Comparison of ENCODE assay signal across 1 cellular context in the genomic region with DNA sequence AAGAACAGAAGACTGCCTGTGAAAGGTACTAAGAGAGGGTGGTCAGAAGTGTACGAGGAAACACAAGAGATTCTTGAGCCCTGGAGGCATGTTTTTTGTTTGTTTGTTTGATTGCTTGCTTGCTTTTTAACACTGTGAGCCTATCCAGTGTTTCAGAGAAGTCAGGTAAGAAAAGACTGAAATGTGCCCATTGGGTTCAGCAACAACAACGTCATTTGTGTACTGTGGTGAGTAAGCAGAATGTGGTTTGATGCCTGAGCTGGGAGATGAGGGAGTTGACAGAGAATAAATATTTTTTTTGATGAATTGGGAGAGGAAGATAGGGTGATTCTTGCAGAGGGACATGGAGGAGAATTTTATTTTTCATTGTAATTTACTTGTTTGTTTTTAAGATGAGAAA.
TF ChIP-seq lines count a peak whose summit lies in the region.

No MANE protein-coding gene starts in this region.

TF ChIP-seq in K562, 482 proteins besides CTCF, POLR2A, EP300 and RAD21 (continued from another document and continues in another):
- peak; percentile 38; the same call in 1 of the 2 replicates for TF ChIP-seq MAFF (IDR thresholded peaks at IDR 0.05; ENCODE audit: low read length)
- no peak for TF ChIP-seq ATF1 (CRISPR knock-in tag; IDR thresholded peaks at IDR 0.05)
- TF ChIP-seq ATF1 (tag; IDR thresholded peaks at IDR 0.05), result peak; percentile 63
- TF ChIP-seq, protein P1, sequence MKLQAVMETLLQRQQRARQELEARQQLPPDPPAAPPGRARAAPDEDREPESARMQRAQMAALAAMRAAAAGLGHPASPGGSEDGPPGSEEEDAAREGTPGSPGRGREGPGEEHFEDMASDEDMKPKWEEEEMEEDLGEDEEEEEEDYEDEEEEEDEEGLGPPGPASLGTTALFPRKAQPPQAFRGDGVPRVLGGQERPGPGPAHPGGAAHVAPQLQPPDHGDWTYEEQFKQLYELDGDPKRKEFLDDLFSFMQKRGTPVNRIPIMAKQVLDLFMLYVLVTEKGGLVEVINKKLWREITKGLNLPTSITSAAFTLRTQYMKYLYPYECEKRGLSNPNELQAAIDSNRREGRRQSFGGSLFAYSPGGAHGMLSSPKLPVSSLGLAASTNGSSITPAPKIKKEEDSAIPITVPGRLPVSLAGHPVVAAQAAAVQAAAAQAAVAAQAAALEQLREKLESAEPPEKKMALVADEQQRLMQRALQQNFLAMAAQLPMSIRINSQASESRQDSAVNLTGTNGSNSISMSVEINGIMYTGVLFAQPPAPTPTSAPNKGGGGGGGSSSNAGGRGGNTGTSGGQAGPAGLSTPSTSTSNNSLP (IDR thresholded peaks at IDR 0.05; ENCODE audit: borderline replicate concordance, low read depth, low read length), result no peak
- TF ChIP-seq ZBTB7A (IDR thresholded peaks at IDR 0.05; ENCODE audit: borderline replicate concordance, control insufficient read depth, low read depth, low read length), result no peak
- TF ChIP-seq FOSL1 (tag; conservative IDR thresholded peaks at IDR 0.05), result 0 out of 2 replicates have a peak, but pooled peaks have one; percentile 13
- TF ChIP-seq JUND (IDR thresholded peaks at IDR 0.05; ENCODE audit: borderline replicate concordance, low read depth, low read length), result no peak
- TF ChIP-seq JUND (tag; IDR thresholded peaks at IDR 0.05; ENCODE audit: borderline replicate concordance, low read depth, low read length), result no peak; the same call in 2 of the 3 replicates
- no peak for TF ChIP-seq ZNF431 (CRISPR knock-in tag; IDR thresholded peaks at IDR 0.05)
- TF ChIP-seq RFX7 (CRISPR knock-in tag; IDR thresholded peaks at IDR 0.05), result no peak
- peak; percentile 48; the same call in 1 of the 2 replicates for TF ChIP-seq MAFK (IDR thresholded peaks at IDR 0.05; ENCODE audit: low read length)
- TF ChIP-seq ZNF507 (tag; conservative IDR thresholded peaks at IDR 0.05), result no peak
- no peak for TF ChIP-seq CEBPB (tag; IDR thresholded peaks at IDR 0.05)
- TF ChIP-seq, protein P2, sequence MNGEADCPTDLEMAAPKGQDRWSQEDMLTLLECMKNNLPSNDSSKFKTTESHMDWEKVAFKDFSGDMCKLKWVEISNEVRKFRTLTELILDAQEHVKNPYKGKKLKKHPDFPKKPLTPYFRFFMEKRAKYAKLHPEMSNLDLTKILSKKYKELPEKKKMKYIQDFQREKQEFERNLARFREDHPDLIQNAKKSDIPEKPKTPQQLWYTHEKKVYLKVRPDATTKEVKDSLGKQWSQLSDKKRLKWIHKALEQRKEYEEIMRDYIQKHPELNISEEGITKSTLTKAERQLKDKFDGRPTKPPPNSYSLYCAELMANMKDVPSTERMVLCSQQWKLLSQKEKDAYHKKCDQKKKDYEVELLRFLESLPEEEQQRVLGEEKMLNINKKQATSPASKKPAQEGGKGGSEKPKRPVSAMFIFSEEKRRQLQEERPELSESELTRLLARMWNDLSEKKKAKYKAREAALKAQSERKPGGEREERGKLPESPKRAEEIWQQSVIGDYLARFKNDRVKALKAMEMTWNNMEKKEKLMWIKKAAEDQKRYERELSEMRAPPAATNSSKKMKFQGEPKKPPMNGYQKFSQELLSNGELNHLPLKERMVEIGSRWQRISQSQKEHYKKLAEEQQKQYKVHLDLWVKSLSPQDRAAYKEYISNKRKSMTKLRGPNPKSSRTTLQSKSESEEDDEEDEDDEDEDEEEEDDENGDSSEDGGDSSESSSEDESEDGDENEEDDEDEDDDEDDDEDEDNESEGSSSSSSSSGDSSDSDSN (IDR thresholded peaks at IDR 0.05; ENCODE audit: borderline replicate concordance in 1 of 2, low read depth in 2 of 2, low read length in 2 of 2), result no peak
- peak; percentile 86 for TF ChIP-seq NFE2 (IDR thresholded peaks at IDR 0.05; ENCODE audit: low read depth)
- TF ChIP-seq, protein P3, sequence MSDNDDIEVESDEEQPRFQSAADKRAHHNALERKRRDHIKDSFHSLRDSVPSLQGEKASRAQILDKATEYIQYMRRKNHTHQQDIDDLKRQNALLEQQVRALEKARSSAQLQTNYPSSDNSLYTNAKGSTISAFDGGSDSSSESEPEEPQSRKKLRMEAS (CRISPR knock-in tag; IDR thresholded peaks at IDR 0.05), result no peak
- no peak for TF ChIP-seq IFI16 (CRISPR knock-in tag; IDR thresholded peaks at IDR 0.05)
- TF ChIP-seq XRCC3 (IDR thresholded peaks at IDR 0.05), result no peak
- no peak for TF ChIP-seq SMARCA5 (IDR thresholded peaks at IDR 0.05)
- TF ChIP-seq ETV5 (CRISPR knock-in tag; IDR thresholded peaks at IDR 0.05; ENCODE audit: low read depth), result no peak
- no peak for TF ChIP-seq TAF7 (tag; IDR thresholded peaks at IDR 0.05)
- TF ChIP-seq ZNF584 (CRISPR knock-in tag; IDR thresholded peaks at IDR 0.05; ENCODE audit: low read depth), result no peak
- 0 out of 2 replicates have a peak, but pooled peaks have one; percentile 19 for TF ChIP-seq DPF2 (IDR thresholded peaks at IDR 0.05)
- TF ChIP-seq PHF8 (IDR thresholded peaks at IDR 0.05; ENCODE audit: borderline replicate concordance, low read length), result no peak
- TF ChIP-seq, protein P4, sequence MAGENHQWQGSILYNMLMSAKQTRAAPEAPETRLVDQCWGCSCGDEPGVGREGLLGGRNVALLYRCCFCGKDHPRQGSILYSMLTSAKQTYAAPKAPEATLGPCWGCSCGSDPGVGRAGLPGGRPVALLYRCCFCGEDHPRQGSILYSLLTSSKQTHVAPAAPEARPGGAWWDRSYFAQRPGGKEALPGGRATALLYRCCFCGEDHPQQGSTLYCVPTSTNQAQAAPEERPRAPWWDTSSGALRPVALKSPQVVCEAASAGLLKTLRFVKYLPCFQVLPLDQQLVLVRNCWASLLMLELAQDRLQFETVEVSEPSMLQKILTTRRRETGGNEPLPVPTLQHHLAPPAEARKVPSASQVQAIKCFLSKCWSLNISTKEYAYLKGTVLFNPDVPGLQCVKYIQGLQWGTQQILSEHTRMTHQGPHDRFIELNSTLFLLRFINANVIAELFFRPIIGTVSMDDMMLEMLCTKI (IDR thresholded peaks at IDR 0.05; ENCODE audit: partially characterized antibody), result no peak
- TF ChIP-seq TCF7L2 (IDR thresholded peaks at IDR 0.05; ENCODE audit: low read depth, low read length), result no peak
- TF ChIP-seq ARID1B (IDR thresholded peaks at IDR 0.05), result no peak
- no peak for TF ChIP-seq CHCHD3 (CRISPR knock-in tag; IDR thresholded peaks at IDR 0.05)
- TF ChIP-seq, protein P5, sequence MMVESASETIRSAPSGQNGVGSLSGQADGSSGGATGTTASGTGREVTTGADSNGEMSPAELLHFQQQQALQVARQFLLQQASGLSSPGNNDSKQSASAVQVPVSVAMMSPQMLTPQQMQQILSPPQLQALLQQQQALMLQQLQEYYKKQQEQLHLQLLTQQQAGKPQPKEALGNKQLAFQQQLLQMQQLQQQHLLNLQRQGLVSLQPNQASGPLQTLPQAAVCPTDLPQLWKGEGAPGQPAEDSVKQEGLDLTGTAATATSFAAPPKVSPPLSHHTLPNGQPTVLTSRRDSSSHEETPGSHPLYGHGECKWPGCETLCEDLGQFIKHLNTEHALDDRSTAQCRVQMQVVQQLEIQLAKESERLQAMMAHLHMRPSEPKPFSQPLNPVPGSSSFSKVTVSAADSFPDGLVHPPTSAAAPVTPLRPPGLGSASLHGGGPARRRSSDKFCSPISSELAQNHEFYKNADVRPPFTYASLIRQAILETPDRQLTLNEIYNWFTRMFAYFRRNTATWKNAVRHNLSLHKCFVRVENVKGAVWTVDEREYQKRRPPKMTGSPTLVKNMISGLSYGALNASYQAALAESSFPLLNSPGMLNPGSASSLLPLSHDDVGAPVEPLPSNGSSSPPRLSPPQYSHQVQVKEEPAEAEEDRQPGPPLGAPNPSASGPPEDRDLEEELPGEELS (CRISPR knock-in tag; IDR thresholded peaks at IDR 0.05; ENCODE audit: borderline replicate concordance), result no peak
- TF ChIP-seq, protein P6, sequence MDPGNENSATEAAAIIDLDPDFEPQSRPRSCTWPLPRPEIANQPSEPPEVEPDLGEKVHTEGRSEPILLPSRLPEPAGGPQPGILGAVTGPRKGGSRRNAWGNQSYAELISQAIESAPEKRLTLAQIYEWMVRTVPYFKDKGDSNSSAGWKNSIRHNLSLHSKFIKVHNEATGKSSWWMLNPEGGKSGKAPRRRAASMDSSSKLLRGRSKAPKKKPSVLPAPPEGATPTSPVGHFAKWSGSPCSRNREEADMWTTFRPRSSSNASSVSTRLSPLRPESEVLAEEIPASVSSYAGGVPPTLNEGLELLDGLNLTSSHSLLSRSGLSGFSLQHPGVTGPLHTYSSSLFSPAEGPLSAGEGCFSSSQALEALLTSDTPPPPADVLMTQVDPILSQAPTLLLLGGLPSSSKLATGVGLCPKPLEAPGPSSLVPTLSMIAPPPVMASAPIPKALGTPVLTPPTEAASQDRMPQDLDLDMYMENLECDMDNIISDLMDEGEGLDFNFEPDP (CRISPR knock-in tag; IDR thresholded peaks at IDR 0.05), result no peak
- TF ChIP-seq, protein P7, sequence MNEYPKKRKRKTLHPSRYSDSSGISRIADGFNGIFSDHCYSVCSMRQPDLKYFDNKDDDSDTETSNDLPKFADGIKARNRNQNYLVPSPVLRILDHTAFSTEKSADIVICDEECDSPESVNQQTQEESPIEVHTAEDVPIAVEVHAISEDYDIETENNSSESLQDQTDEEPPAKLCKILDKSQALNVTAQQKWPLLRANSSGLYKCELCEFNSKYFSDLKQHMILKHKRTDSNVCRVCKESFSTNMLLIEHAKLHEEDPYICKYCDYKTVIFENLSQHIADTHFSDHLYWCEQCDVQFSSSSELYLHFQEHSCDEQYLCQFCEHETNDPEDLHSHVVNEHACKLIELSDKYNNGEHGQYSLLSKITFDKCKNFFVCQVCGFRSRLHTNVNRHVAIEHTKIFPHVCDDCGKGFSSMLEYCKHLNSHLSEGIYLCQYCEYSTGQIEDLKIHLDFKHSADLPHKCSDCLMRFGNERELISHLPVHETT (CRISPR knock-in tag; conservative IDR thresholded peaks at IDR 0.05 in 1 of 2, IDR thresholded peaks at IDR 0.05 in 1 of 2), result no peak
- TF ChIP-seq SMAD3 (CRISPR knock-in tag; conservative IDR thresholded peaks at IDR 0.05), result no peak
- peak; percentile 58 for TF ChIP-seq ATF7 (IDR thresholded peaks at IDR 0.05)
- TF ChIP-seq SMARCE1 (IDR thresholded peaks at IDR 0.05), result no peak
- TF ChIP-seq, protein P8, sequence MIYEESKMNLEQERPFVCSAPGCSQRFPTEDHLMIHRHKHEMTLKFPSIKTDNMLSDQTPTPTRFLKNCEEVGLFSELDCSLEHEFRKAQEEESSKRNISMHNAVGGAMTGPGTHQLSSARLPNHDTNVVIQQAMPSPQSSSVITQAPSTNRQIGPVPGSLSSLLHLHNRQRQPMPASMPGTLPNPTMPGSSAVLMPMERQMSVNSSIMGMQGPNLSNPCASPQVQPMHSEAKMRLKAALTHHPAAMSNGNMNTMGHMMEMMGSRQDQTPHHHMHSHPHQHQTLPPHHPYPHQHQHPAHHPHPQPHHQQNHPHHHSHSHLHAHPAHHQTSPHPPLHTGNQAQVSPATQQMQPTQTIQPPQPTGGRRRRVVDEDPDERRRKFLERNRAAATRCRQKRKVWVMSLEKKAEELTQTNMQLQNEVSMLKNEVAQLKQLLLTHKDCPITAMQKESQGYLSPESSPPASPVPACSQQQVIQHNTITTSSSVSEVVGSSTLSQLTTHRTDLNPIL (CRISPR knock-in tag; IDR thresholded peaks at IDR 0.05), result no peak
- TF ChIP-seq GABPB2 (CRISPR knock-in tag; conservative IDR thresholded peaks at IDR 0.05), result no peak
- peak; percentile 59 for TF ChIP-seq MAFG (tag; conservative IDR thresholded peaks at IDR 0.05)
- TF ChIP-seq PRMT5 (CRISPR knock-in tag; IDR thresholded peaks at IDR 0.05), result no peak
- no peak for TF ChIP-seq ZBTB1 (CRISPR knock-in tag; IDR thresholded peaks at IDR 0.05; ENCODE audit: borderline replicate concordance, low read depth)
- TF ChIP-seq ZC3H8 (IDR thresholded peaks at IDR 0.05), result no peak
- no peak for TF ChIP-seq KAT8 (IDR thresholded peaks at IDR 0.05; ENCODE audit: low read depth)
- TF ChIP-seq ZNF316 (IDR thresholded peaks at IDR 0.05), result peak; percentile 87
- TF ChIP-seq ZNF79 (CRISPR knock-in tag; IDR thresholded peaks at IDR 0.05; ENCODE audit: low read depth), result no peak
- TF ChIP-seq, protein P9, sequence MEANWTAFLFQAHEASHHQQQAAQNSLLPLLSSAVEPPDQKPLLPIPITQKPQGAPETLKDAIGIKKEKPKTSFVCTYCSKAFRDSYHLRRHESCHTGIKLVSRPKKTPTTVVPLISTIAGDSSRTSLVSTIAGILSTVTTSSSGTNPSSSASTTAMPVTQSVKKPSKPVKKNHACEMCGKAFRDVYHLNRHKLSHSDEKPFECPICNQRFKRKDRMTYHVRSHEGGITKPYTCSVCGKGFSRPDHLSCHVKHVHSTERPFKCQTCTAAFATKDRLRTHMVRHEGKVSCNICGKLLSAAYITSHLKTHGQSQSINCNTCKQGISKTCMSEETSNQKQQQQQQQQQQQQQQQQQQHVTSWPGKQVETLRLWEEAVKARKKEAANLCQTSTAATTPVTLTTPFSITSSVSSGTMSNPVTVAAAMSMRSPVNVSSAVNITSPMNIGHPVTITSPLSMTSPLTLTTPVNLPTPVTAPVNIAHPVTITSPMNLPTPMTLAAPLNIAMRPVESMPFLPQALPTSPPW (CRISPR knock-in tag; IDR thresholded peaks at IDR 0.05), result no peak
- TF ChIP-seq, protein P10, sequence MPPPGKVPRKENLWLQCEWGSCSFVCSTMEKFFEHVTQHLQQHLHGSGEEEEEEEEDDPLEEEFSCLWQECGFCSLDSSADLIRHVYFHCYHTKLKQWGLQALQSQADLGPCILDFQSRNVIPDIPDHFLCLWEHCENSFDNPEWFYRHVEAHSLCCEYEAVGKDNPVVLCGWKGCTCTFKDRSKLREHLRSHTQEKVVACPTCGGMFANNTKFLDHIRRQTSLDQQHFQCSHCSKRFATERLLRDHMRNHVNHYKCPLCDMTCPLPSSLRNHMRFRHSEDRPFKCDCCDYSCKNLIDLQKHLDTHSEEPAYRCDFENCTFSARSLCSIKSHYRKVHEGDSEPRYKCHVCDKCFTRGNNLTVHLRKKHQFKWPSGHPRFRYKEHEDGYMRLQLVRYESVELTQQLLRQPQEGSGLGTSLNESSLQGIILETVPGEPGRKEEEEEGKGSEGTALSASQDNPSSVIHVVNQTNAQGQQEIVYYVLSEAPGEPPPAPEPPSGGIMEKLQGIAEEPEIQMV (tag; conservative IDR thresholded peaks at IDR 0.05; ENCODE audit: low read depth), result no peak
- TF ChIP-seq, protein P11, sequence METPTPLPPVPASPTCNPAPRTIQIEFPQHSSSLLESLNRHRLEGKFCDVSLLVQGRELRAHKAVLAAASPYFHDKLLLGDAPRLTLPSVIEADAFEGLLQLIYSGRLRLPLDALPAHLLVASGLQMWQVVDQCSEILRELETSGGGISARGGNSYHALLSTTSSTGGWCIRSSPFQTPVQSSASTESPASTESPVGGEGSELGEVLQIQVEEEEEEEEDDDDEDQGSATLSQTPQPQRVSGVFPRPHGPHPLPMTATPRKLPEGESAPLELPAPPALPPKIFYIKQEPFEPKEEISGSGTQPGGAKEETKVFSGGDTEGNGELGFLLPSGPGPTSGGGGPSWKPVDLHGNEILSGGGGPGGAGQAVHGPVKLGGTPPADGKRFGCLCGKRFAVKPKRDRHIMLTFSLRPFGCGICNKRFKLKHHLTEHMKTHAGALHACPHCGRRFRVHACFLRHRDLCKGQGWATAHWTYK (CRISPR knock-in tag; IDR thresholded peaks at IDR 0.05), result no peak
